ENCODE assay signal across 12 cellular contexts in genomic region chr1:25020851-25021585, GRCh38.
DNase-seq lines count a peak whose midpoint lies in the region; ATAC-seq and TF ChIP-seq lines count a peak whose summit lies in the region.
"Had no signal": no experiment of that assay in that cellular context is flagged by ENCODE, and none has a peak within 500 bp of the region (broad histone marks: within the 10 kb centered on the region; RNA-seq: fewer than 3 reads in every experiment).

No MANE protein-coding gene starts in this region.

- H3K27me3 ChIP-seq in trophoblast cell (ENCODE audit: insufficient read depth, low read length) (no peaks in the 10 kb centered on the region), psoas muscle (ENCODE audit: insufficient read depth in 3 of 3, low read length in 2 of 3) (peaks cover 0 to 2% (median 0%) of the 10 kb centered on the region in 3 donors)
- H3K27me3 ChIP-seq: testis had no signal

- H4K8ac ChIP-seq in trophoblast cell (ENCODE audit: low read depth, low read length) = no peak overlapping the region

- no peak overlapping the region for H3K23ac ChIP-seq in trophoblast cell (ENCODE audit: low read length)

- no peak overlapping the region for H2BK120ac ChIP-seq in trophoblast cell (ENCODE audit: insufficient read depth, low read length, poor library complexity)

- no peak overlapping the region for H3K4ac ChIP-seq in trophoblast cell (ENCODE audit: low read depth, low read length)

- no peak overlapping the region for H2AFZ ChIP-seq in trophoblast cell (ENCODE audit: insufficient read depth, low read length, poor library complexity)
- H2AFZ ChIP-seq: parathyroid adenoma had no signal

- peak overlapping the region; percentile 17 for H4K91ac ChIP-seq in trophoblast cell (ENCODE audit: low read depth, low read length)

- H3K36me3 ChIP-seq in KOPT-K1 (ENCODE audit: insufficient read depth, low read length) (no peaks in the 10 kb centered on the region), trophoblast cell (ENCODE audit: control insufficient read depth in 1 of 2, insufficient read depth in 2 of 2, low read length in 2 of 2) (no peaks in the 10 kb centered on the region), psoas muscle (ENCODE audit: insufficient read depth in 1 of 2, low read depth in 1 of 2) (no peaks in the 10 kb centered on the region)

- TF ChIP-seq CTCF in psoas muscle (IDR thresholded peaks at IDR 0.05) = no peak

- peak; percentile 75 for DNase-seq in activated CD8-positive, alpha-beta memory T cell treated with anti-CD3 and anti-CD28 coated beads for 24 hours
- DNase-seq in activated CD8-positive, alpha-beta memory T cell treated with anti-CD3 and anti-CD28 coated beads, Interleukin-2, amount 50 U/mL, for 48 hours = no peak
- peak in 1 of 2 donors; percentile 81 for DNase-seq in activated naive CD4-positive, alpha-beta T cell treated with anti-CD3 and anti-CD28 coated beads, Interleukin-2, amount 50 U/mL, for 72 hours (ENCODE audit: low spot score in 2 of 2)
- DNase-seq in trophoblast cell (no peak), psoas muscle (no peak), NCI-H748 treated with DMSO at 0.1 percent for 48 hours (lab: John Stamatoyannopoulos, UW) (no peak), hepatic stellate cell (ENCODE audit: low spot score) (no peak)
- DNase-seq: NCI-H524, SIG-M5, testis had no signal

- WGBS in trophoblast cell (ENCODE audit: extremely low coverage, insufficient coverage, insufficient read length) = no CpG with 5 or more reads among the region's 22 CpGs
- 78 to 84% (median 82%) methylated on average over 22 of the region's 22 CpGs for WGBS in psoas muscle, 3 donors

- intact Hi-C loops in psoas muscle (cut with DNase I) = no loop called here

- H3K14ac ChIP-seq in trophoblast cell (ENCODE audit: low read length) = no peak overlapping the region

- H2AK5ac ChIP-seq in trophoblast cell (ENCODE audit: low read length) = no peak overlapping the region

- no peak overlapping the region for H3K4me2 ChIP-seq in trophoblast cell (ENCODE audit: low read length)

- peak overlapping the region; percentile 94 to 99 for H3K27ac Mint-ChIP-seq in activated naive CD4-positive, alpha-beta T cell treated with anti-CD3 and anti-CD28 coated beads, Interleukin-2, amount 50 U/mL, for 72 hours

- H3K9me3 Mint-ChIP-seq in activated naive CD4-positive, alpha-beta T cell treated with anti-CD3 and anti-CD28 coated beads, Interleukin-2, amount 50 U/mL, for 72 hours = no peaks in the 10 kb centered on the region

- peak in 1 of 2 donors; percentile 25 for ATAC-seq in activated naive CD4-positive, alpha-beta T cell treated with anti-CD3 and anti-CD28 coated beads, Interleukin-2, amount 50 U/mL, for 72 hours
- ATAC-seq in psoas muscle = no peak

- no peak overlapping the region for H2BK5ac ChIP-seq in trophoblast cell (ENCODE audit: low read depth, low read length, poor library complexity)

- H3K9me3 ChIP-seq in KOPT-K1 (ENCODE audit: insufficient read depth, low read length, poor library complexity, severe bottlenecking) (no peaks in the 10 kb centered on the region), trophoblast cell (ENCODE audit: insufficient read depth, low read depth, low read length) (peaks cover 3% of the 10 kb centered on the region), psoas muscle (no peaks in the 10 kb centered on the region)
- H3K9me3 ChIP-seq: testis had no signal

- H3K36me3 Mint-ChIP-seq in activated naive CD4-positive, alpha-beta T cell treated with anti-CD3 and anti-CD28 coated beads, Interleukin-2, amount 50 U/mL, for 72 hours = peaks cover 4 to 11% of the 10 kb centered on the region in 2 donors

- H3K4me1 ChIP-seq in trophoblast cell (ENCODE audit: control insufficient read depth in 1 of 2, insufficient read depth in 2 of 2, low read length in 2 of 2) (peaks cover 3 to 7% of the 10 kb centered on the region in 2 experiments), psoas muscle (no peaks in the 10 kb centered on the region)
- H3K4me1 ChIP-seq: parathyroid adenoma, testis had no signal

- H3K79me2 ChIP-seq in trophoblast cell (ENCODE audit: control insufficient read depth, insufficient read depth, low read length, poor library complexity) = no peaks in the 10 kb centered on the region
- H3K79me2 ChIP-seq: parathyroid adenoma had no signal

- H3K18ac ChIP-seq in trophoblast cell (ENCODE audit: low read length) = no peak overlapping the region

- no peak overlapping the region for H4K12ac ChIP-seq in trophoblast cell (ENCODE audit: low read depth, low read length)

- H3K4me3 ChIP-seq in trophoblast cell (ENCODE audit: low read depth, low read length) (no peak overlapping the region), psoas muscle (no peak overlapping the region)
- H3K4me3 ChIP-seq: testis had no signal

- no peak overlapping the region for H3K9ac ChIP-seq in trophoblast cell (ENCODE audit: low read length)
- H3K9ac ChIP-seq: parathyroid adenoma had no signal

- H2BK12ac ChIP-seq in trophoblast cell (ENCODE audit: low read length) = no peak overlapping the region

- H3K79me1 ChIP-seq in trophoblast cell (ENCODE audit: low read length) = peaks cover 4% of the 10 kb centered on the region

- H3K27ac ChIP-seq in KOPT-K1 (ENCODE audit: low read depth, low read length, poor library complexity, severe bottlenecking) = peak overlapping the region; percentile 99
- H3K27ac ChIP-seq in trophoblast cell (ENCODE audit: low read depth, low read length) = no peak overlapping the region
- no peak overlapping the region for H3K27ac ChIP-seq in psoas muscle
- H3K27ac ChIP-seq: parathyroid adenoma, testis had no signal
